Comparison of ENCODE assay signal across 6 cellular contexts in genomic region chr14:104943216-104944015, GRCh38. TPM values are rescaled to one million over a fixed set of nuclear protein-coding genes. Genes with fewer than 3 reads are reported as not detected.
"Had no signal": no experiment of that assay in that cellular context is flagged by ENCODE, and none has a peak within 500 bp of the region (broad histone marks: within the 10 kb centered on the region; RNA-seq: fewer than 3 reads in every experiment).

No MANE protein-coding gene starts in this region.

RNA-seq across cellular contexts. Expression of gene PLD4, which starts 18.7 kb away (rescaled TPM):
- total RNA-seq: activated CD4-positive, alpha-beta memory T cell treated with anti-CD3 and anti-CD28 coated beads, Interleukin-2, amount 10 ng/mL, durations not matched to agents 7 days and 5 days; activated CD4-positive, alpha-beta T cell treated with anti-CD3 and anti-CD28 coated beads, Interleukin-2, amount 10 ng/mL, durations not matched to agents 7 days and 5 days; activated naive CD8-positive, alpha-beta T cell treated with anti-CD3 and anti-CD28 coated beads for 36 hours; ascending aorta; endodermal cell; epithelial cell of proximal tubule had no signal

RNA-seq across cellular contexts. Expression of gene AHNAK2, which starts 34.8 kb away (rescaled TPM):
- total RNA-seq: activated CD4-positive, alpha-beta memory T cell treated with anti-CD3 and anti-CD28 coated beads, Interleukin-2, amount 10 ng/mL, durations not matched to agents 7 days and 5 days; activated CD4-positive, alpha-beta T cell treated with anti-CD3 and anti-CD28 coated beads, Interleukin-2, amount 10 ng/mL, durations not matched to agents 7 days and 5 days had no signal
